ENCODE assay signal across 8 cellular contexts in the genomic region with DNA sequence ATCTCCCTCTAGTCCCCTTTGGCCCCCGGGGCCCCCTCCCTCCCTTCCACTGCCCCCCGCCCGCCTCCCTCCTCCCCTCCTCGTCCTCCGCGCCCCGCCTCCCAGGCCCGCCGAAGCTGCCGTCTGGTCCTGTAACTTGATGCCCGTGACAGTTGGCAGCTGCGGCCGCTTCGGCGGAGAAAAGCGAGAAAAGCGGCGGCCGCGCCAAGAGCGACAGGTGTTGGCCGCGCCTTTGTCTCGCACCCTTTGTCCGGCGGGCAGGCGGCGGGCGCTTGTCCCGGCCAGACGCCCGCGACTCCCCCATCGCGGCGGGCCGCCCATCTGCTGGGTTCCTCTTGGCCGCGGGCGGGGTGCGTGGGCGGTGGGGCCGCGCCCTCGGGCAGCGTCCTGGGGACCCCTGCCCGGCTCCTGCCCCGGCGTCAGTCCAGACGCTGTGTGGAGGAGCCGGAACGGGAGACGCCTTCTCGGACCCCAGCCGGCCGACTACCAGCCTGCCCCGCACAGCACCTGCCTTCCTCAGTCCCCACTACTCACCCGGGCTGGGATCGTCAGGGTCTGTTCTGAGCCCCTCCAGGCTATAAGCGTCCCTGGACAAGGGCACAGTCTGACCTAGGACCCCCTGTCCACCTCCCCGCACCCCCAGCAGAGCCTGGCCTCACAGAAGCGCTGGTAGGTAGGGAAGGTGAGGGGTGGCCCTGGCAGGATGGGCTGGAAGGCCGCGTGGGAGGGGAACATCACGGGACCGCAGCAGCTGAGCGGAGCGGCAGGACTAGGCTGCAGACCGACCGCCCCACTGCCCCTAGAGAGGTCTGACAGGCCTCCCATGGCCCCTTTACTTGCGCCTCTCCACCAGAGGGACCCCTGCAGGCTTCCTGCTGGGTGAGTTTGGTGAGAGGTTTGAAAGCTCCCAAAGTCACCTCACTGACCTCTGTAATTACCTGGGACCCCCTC. TPM values are rescaled to one million over a fixed set of nuclear protein-coding genes. Genes with fewer than 3 reads are reported as not detected.
DNase-seq lines count a peak whose midpoint lies in the region; ATAC-seq and TF ChIP-seq lines count a peak whose summit lies in the region.

No MANE protein-coding gene starts in this region.

- peak; percentile 35; the same call in 1 of the 2 replicates for TF ChIP-seq CTCF in OCI-LY1 (IDR thresholded peaks at IDR 0.05; ENCODE audit: low read length)
- TF ChIP-seq CTCF in endodermal cell (conservative IDR thresholded peaks at IDR 0.05), result peak; percentile 38
- TF ChIP-seq CTCF in neural progenitor cell (IDR thresholded peaks at IDR 0.05), result peak; percentile 12

- no peaks in the 10 kb centered on the region for H3K9me2 ChIP-seq in OCI-LY1 (ENCODE audit: low read depth, low read length)

- peak overlapping the region; percentile 6 for H3K27ac ChIP-seq in OCI-LY1 (ENCODE audit: low read depth, low read length, poor library complexity, severe bottlenecking)
- peak overlapping the region; percentile 98 for H3K27ac ChIP-seq in endodermal cell (ENCODE audit: low read depth, low read length)
- H3K27ac ChIP-seq in neural progenitor cell, result no peak overlapping the region

- DNase-seq in D341Med (ENCODE audit: low spot score) (peak; percentile 86), KBM-7 (peak; percentile 34), endodermal cell (peak; percentile 95), neural progenitor cell (ENCODE audit: low spot score) (peak; percentile 96)

- no peaks in the 10 kb centered on the region for H3K79me2 ChIP-seq in OCI-LY1 (ENCODE audit: insufficient read depth, low read length)
- H3K79me2 ChIP-seq in neural progenitor cell (ENCODE audit: low read depth), result no peaks in the 10 kb centered on the region

- peak overlapping the region; percentile 82 for H3K4me3 ChIP-seq in OCI-LY1 (ENCODE audit: low read depth, low read length, poor library complexity, severe bottlenecking)
- H3K4me3 ChIP-seq in endodermal cell (ENCODE audit: low read length), result no peak overlapping the region
- peak overlapping the region; percentile 75 for H3K4me3 ChIP-seq in neural progenitor cell

- no peak overlapping the region; the same call in 1 of the 2 replicates for H3K9ac ChIP-seq in OCI-LY1 (ENCODE audit: low read length)
- no peak overlapping the region for H3K9ac ChIP-seq in endodermal cell (ENCODE audit: extremely low read depth, low read length, poor library complexity, severe bottlenecking)
- no peak overlapping the region for H3K9ac ChIP-seq in neural progenitor cell

- H3K36me3 Mint-ChIP-seq in endodermal cell (ENCODE audit: low read depth) (peaks cover 16% of the 10 kb centered on the region), neural progenitor cell (peaks cover 8% of the 10 kb centered on the region)

- no peaks in the 10 kb centered on the region for H3F3A ChIP-seq in OCI-LY1 (ENCODE audit: insufficient read depth, low read length)
- peaks cover 39% of the 10 kb centered on the region for H3F3A ChIP-seq in neural progenitor cell (ENCODE audit: low read depth)

- no peak for ATAC-seq in GM19351 (IDR thresholded peaks at IDR 0.05; ENCODE audit: unreplicated experiment)
- ATAC-seq in GM21528 (IDR thresholded peaks at IDR 0.05; ENCODE audit: low FRiP score, unreplicated experiment), result no peak
- no peak for ATAC-seq in GM21390 (IDR thresholded peaks at IDR 0.05; ENCODE audit: unreplicated experiment)

- peaks cover 9% of the 10 kb centered on the region; the same call in 1 of the 2 replicates for H3K36me3 ChIP-seq in OCI-LY1 (ENCODE audit: insufficient read depth, low read length)
- peaks cover 13% of the 10 kb centered on the region for H3K36me3 ChIP-seq in endodermal cell (ENCODE audit: control insufficient read depth, insufficient read depth, low read length)
- no peaks in the 10 kb centered on the region for H3K36me3 ChIP-seq in neural progenitor cell

- no peaks in the 10 kb centered on the region for H3K4me1 Mint-ChIP-seq in endodermal cell
- H3K4me1 Mint-ChIP-seq in neural progenitor cell, result peaks cover 22% of the 10 kb centered on the region

- H3K27ac Mint-ChIP-seq in endodermal cell, result no peak overlapping the region
- no peak overlapping the region for H3K27ac Mint-ChIP-seq in neural progenitor cell

- H3K27me3 ChIP-seq in OCI-LY1 (ENCODE audit: insufficient read depth, low read length) (no peaks in the 10 kb centered on the region), endodermal cell (ENCODE audit: control insufficient read depth, insufficient read depth, low read length, poor library complexity, severe bottlenecking) (peaks cover 32% of the 10 kb centered on the region), neural progenitor cell (peaks cover 62% of the 10 kb centered on the region)

- in situ Hi-C loops in KBM-7 (cut with MboI; ENCODE audit: low pct_unique_long_range_greater_than_20kb, low sequenced_read_pairs), result no loop called here

- no peaks in the 10 kb centered on the region for H3K9me3 ChIP-seq in OCI-LY1 (ENCODE audit: low read length)
- no peaks in the 10 kb centered on the region for H3K9me3 ChIP-seq in endodermal cell (ENCODE audit: control insufficient read depth, low read length)
- no peaks in the 10 kb centered on the region for H3K9me3 ChIP-seq in neural progenitor cell (ENCODE audit: low read depth)

- H3K4me1 ChIP-seq in OCI-LY1 (ENCODE audit: insufficient read depth, low read length, severe bottlenecking) (peaks cover 25% of the 10 kb centered on the region), endodermal cell (ENCODE audit: control insufficient read depth, insufficient read depth, low read length) (no peaks in the 10 kb centered on the region), neural progenitor cell (peaks cover 6% of the 10 kb centered on the region)

- H3K4me3 Mint-ChIP-seq in endodermal cell (peak overlapping the region; percentile 54), neural progenitor cell (peak overlapping the region; percentile 72)

- WGBS in endodermal cell (ENCODE audit: insufficient coverage in 1 of 2, insufficient read length in 1 of 2), 2 experiments, result 14 to 48% methylated on average over 5 to 69 of the region's 71 CpGs

- H2AFZ ChIP-seq in OCI-LY1 (ENCODE audit: low read length), result no peak overlapping the region
- H2AFZ ChIP-seq in neural progenitor cell (replicated peaks), result peak overlapping the region; percentile 68

- H3K4me2 ChIP-seq in OCI-LY1 (ENCODE audit: low read length) (peak overlapping the region; percentile 75), neural progenitor cell (peak overlapping the region; percentile 85)

- H3K9me3 Mint-ChIP-seq in endodermal cell (no peaks in the 10 kb centered on the region), neural progenitor cell (peaks cover 2% of the 10 kb centered on the region)

- H4K20me1 ChIP-seq in OCI-LY1 (ENCODE audit: insufficient read depth, low read length), result no peaks in the 10 kb centered on the region
- H4K20me1 ChIP-seq in neural progenitor cell (ENCODE audit: low read depth), result no peaks in the 10 kb centered on the region

- peaks cover 45% of the 10 kb centered on the region for H3K27me3 Mint-ChIP-seq in endodermal cell (ENCODE audit: insufficient read depth)
- H3K27me3 Mint-ChIP-seq in neural progenitor cell (ENCODE audit: insufficient read depth, low read depth), result peaks cover 11% of the 10 kb centered on the region

RNA-seq across cellular contexts. Expression of gene HES6, which starts 1.2 kb away (rescaled TPM):
- total RNA-seq in endodermal cell (10 to 100 TPM; 17.8 to 26.3 TPM), neural progenitor cell (ENCODE audit: low replicate concordance) (5.3 and 29.3 TPM in 2 replicates)
- polyA plus RNA-seq in endodermal cell (2013, experiment 1 of 2), result 302 TPM
- 279 TPM for polyA plus RNA-seq in endodermal cell (2013, experiment 2 of 2)

RNA-seq across cellular contexts. Expression of gene ILKAP, which starts 37.5 kb away (rescaled TPM):
- total RNA-seq in endodermal cell (10 to 100 TPM; 40.9 to 46.4 TPM), neural progenitor cell (ENCODE audit: low replicate concordance) (19.0 and 24.7 TPM in 2 replicates)
- polyA plus RNA-seq in endodermal cell (2013, experiment 1 of 2), result 42.6 TPM
- polyA plus RNA-seq in endodermal cell (2013, experiment 2 of 2), result 38.0 TPM

RNA-seq across cellular contexts. Expression of gene PER2, which starts 47.4 kb away (rescaled TPM):
- total RNA-seq in endodermal cell (10 to 100 TPM in 1 of 2 donors, 1 to 10 TPM in 1; 9.7 to 13.5 TPM), neural progenitor cell (ENCODE audit: low replicate concordance) (1.4 and 2.6 TPM in 2 replicates)
- 5.6 TPM for polyA plus RNA-seq in endodermal cell (2013, experiment 1 of 2)
- 4.9 TPM for polyA plus RNA-seq in endodermal cell (2013, experiment 2 of 2)

Comparison
In these comparisons a context has a peak if more than half of its experiments do, and no peak if none do; other contexts are left out.
1. DNase-seq: peak in every context shown above with its lines; median percentile 96 in neural progenitor cell; 95 in endodermal cell; 86 in D341Med; 34 in KBM-7.